8 cellular contexts compared by ENCODE assay signal in genomic region chr12:11834104-11834812, GRCh38.
DNase-seq lines count a peak whose midpoint lies in the region; ATAC-seq, FAIRE-seq and TF ChIP-seq lines count a peak whose summit lies in the region.

No MANE protein-coding gene starts in this region.

- TF ChIP-seq POLR2A in HCT116 (IDR thresholded peaks at IDR 0.05; ENCODE audit: borderline replicate concordance, extremely low read depth, insufficient read depth, insufficient read length): no peak

- DNase-seq in CD14-positive monocyte (ENCODE audit: low spot score): no peak
- no peak for DNase-seq in HCT116 (ENCODE audit: low read depth, low spot score)
- DNase-seq in astrocyte (ENCODE audit: low read depth): peak; percentile 40
- peak; percentile 41 for DNase-seq in mesenchymal stem cell
- no peak for DNase-seq in sciatic nerve (ENCODE audit: low spot score)
- DNase-seq in NCI-H524 treated with DMSO at 0.1 percent for 48 hours (lab: John Stamatoyannopoulos, UW): no peak
- no peak for DNase-seq in NCI-H128 (lab: John Stamatoyannopoulos, UW; ENCODE audit: unreplicated experiment)

- TF ChIP-seq RAD21 in HCT116 (IDR thresholded peaks at IDR 0.05; ENCODE audit: low read depth): no peak

- H3K4me3 Mint-ChIP-seq in CD14-positive monocyte (peak overlapping the region in 1 of 2 donors; percentile 68), astrocyte (ENCODE audit: unreplicated experiment) (no peak overlapping the region)

- RAD21 ChIA-PET in HCT116 (lab: Charles Lee; ENCODE audit: low non-redundant PET in 1 of 2, low total read pairs in 2 of 2, uncharacterized antibody in 2 of 2, unreplicated experiment in 2 of 2): no interaction called here

- intact Hi-C loops in CD14-positive monocyte (cut with micrococcal nuclease) (loop anchor here (10.0 kb wide), 3 partner anchors 79 to 181 kb away; no protein-coding TSS in a partner anchor), HCT116 (cut with micrococcal nuclease) (no loop called here), sciatic nerve (cut with DNase I) (no loop called here)

- H3K9ac ChIP-seq in HCT116 (ENCODE audit: low read length) (no peak overlapping the region), astrocyte (ENCODE audit: low read length) (no peak overlapping the region), mesenchymal stem cell (ENCODE audit: low read length) (peak overlapping the region; percentile 36)

- peak; percentile 59 for FAIRE-seq in astrocyte (lab: Jason Lieb, UNC)

- H2BK12ac ChIP-seq in mesenchymal stem cell (ENCODE audit: low read length in 2 of 2): no peak overlapping the region

- ATAC-seq in HCT116 (no peak), sciatic nerve (no peak), HG02973 (IDR thresholded peaks at IDR 0.05; ENCODE audit: unreplicated experiment) (no peak)

- H3K9me3 ChIP-seq in HCT116 (ENCODE audit: control insufficient read depth in 1 of 2, insufficient read depth in 1 of 2, low read depth in 1 of 2, low read length in 2 of 2) (no peaks in the 10 kb centered on the region), astrocyte (ENCODE audit: insufficient read depth, low read depth, low read length) (no peaks in the 10 kb centered on the region), mesenchymal stem cell (ENCODE audit: control insufficient read depth, low read length) (no peaks in the 10 kb centered on the region)

- H3K23ac ChIP-seq in mesenchymal stem cell (ENCODE audit: low read length in 2 of 2): peak overlapping the region in 1 of 2 experiments; percentile 19

- CTCF ChIA-PET in HCT116 (lab: Charles Lee): no interaction called here

- H4K8ac ChIP-seq in mesenchymal stem cell (ENCODE audit: low read length): no peak overlapping the region

- no peak overlapping the region for H2BK120ac ChIP-seq in mesenchymal stem cell (ENCODE audit: low read depth, low read length)

- H3K36me3 Mint-ChIP-seq in CD14-positive monocyte (peaks cover 12 to 29% of the 10 kb centered on the region in 2 donors), astrocyte (ENCODE audit: low read depth, unreplicated experiment) (peaks cover 12% of the 10 kb centered on the region)

- H2AK5ac ChIP-seq in mesenchymal stem cell (ENCODE audit: low read length, severe bottlenecking): no peak overlapping the region

- no peaks in the 10 kb centered on the region for H3K9me3 Mint-ChIP-seq in CD14-positive monocyte
- H3K9me3 Mint-ChIP-seq in astrocyte (ENCODE audit: unreplicated experiment): no peaks in the 10 kb centered on the region

- no peaks in the 10 kb centered on the region for H3K9me2 ChIP-seq in HCT116 (ENCODE audit: insufficient read depth)

- peak overlapping the region in 1 of 2 experiments; percentile 63 for H3K18ac ChIP-seq in mesenchymal stem cell (ENCODE audit: low read depth in 1 of 2, low read length in 2 of 2)

- H3K79me2 ChIP-seq in HCT116 (ENCODE audit: insufficient read depth, low read length) (no peaks in the 10 kb centered on the region), astrocyte (ENCODE audit: insufficient read depth, low read length) (peaks cover 18% of the 10 kb centered on the region)

- H4K91ac ChIP-seq in mesenchymal stem cell (ENCODE audit: low read length): no peak overlapping the region

- H3K4ac ChIP-seq in mesenchymal stem cell (ENCODE audit: low read depth in 1 of 2, low read length in 2 of 2): no peak overlapping the region

- H3K27me3 Mint-ChIP-seq in CD14-positive monocyte (ENCODE audit: low read depth in 3 of 3) (no peaks in the 10 kb centered on the region), astrocyte (ENCODE audit: low read depth, unreplicated experiment) (no peaks in the 10 kb centered on the region)

- H4K20me1 ChIP-seq in HCT116 (ENCODE audit: insufficient read depth): no peaks in the 10 kb centered on the region
- H4K20me1 ChIP-seq in astrocyte (ENCODE audit: insufficient read depth, low read length): peaks cover 7% of the 10 kb centered on the region

- H2BK15ac ChIP-seq in mesenchymal stem cell (ENCODE audit: low read depth, poor library complexity, severe bottlenecking): no peak overlapping the region

- H3K36me3 ChIP-seq in HCT116 (ENCODE audit: control insufficient read depth in 1 of 2, insufficient read depth in 2 of 2, low read length in 2 of 2) (no peaks in the 10 kb centered on the region), astrocyte (ENCODE audit: insufficient read depth, low read length) (peaks cover 4% of the 10 kb centered on the region), mesenchymal stem cell (ENCODE audit: control insufficient read depth in 1 of 2, insufficient read depth in 2 of 2, low read depth in 1 of 2, low read length in 2 of 2) (peaks cover 0 to 2% of the 10 kb centered on the region in 2 experiments)

- WGBS in mesenchymal stem cell: 56% methylated on average over 3 of the region's 4 CpGs

- H3K4me3 ChIP-seq in HCT116 (replicated peaks in 1 of 2; ENCODE audit: low read depth in 1 of 2, low read length in 2 of 2): no peak overlapping the region
- H3K4me3 ChIP-seq in astrocyte (ENCODE audit: insufficient read depth, low read depth, low read length): no peak overlapping the region
- no peak overlapping the region for H3K4me3 ChIP-seq in mesenchymal stem cell (ENCODE audit: insufficient read depth in 1 of 2, low read depth in 1 of 2, low read length in 2 of 2)

- H2AFZ ChIP-seq in HCT116 (ENCODE audit: low read depth, low read length, poor library complexity, severe bottlenecking): no peak overlapping the region
- H2AFZ ChIP-seq in astrocyte (ENCODE audit: low read depth, low read length): no peak overlapping the region
- H2AFZ ChIP-seq in mesenchymal stem cell (ENCODE audit: low read depth, low read length): no peak overlapping the region

- TF ChIP-seq CTCF in CD14-positive monocyte (IDR thresholded peaks at IDR 0.05) (no peak), HCT116 (IDR thresholded peaks at IDR 0.05 in 2 of 3, conservative IDR thresholded peaks at IDR 0.05 in 1 of 3; ENCODE audit: borderline replicate concordance in 1 of 3, insufficient read depth in 1 of 3, low read depth in 2 of 3, low read length in 2 of 3) (no peak), astrocyte (IDR thresholded peaks at IDR 0.05; ENCODE audit: insufficient read depth, low read depth, low read length) (no peak)

- no peak overlapping the region for H2BK5ac ChIP-seq in mesenchymal stem cell (ENCODE audit: low read depth, low read length, poor library complexity, severe bottlenecking)

- peak overlapping the region; percentile 95 to 99 (median 98) for H3K27ac Mint-ChIP-seq in CD14-positive monocyte
- H3K27ac Mint-ChIP-seq in astrocyte (ENCODE audit: unreplicated experiment): no peak overlapping the region

- H3K4me1 Mint-ChIP-seq in CD14-positive monocyte (peaks cover 71% of the 10 kb centered on the region), astrocyte (ENCODE audit: low read depth, unreplicated experiment) (peaks cover 34% of the 10 kb centered on the region)

- peak overlapping the region in 1 of 2 experiments; percentile 27 for H3K14ac ChIP-seq in mesenchymal stem cell (ENCODE audit: low read length in 2 of 2)

- H3K4me1 ChIP-seq in HCT116 (ENCODE audit: control insufficient read depth in 1 of 2, insufficient read depth in 2 of 2, low read length in 2 of 2): peaks cover 0 to 4% of the 10 kb centered on the region in 2 experiments; a peak in 1 of 4 replicates
- H3K4me1 ChIP-seq in astrocyte (ENCODE audit: insufficient read depth, low read length): peaks cover 21% of the 10 kb centered on the region
- H3K4me1 ChIP-seq in mesenchymal stem cell (ENCODE audit: control insufficient read depth, insufficient read depth, low read depth, low read length): peaks cover 7% of the 10 kb centered on the region

- H3K27me3 ChIP-seq in HCT116 (ENCODE audit: insufficient read depth, low read length) (no peaks in the 10 kb centered on the region), astrocyte (ENCODE audit: insufficient read depth, low read length) (no peaks in the 10 kb centered on the region), mesenchymal stem cell (ENCODE audit: control insufficient read depth in 1 of 2, insufficient read depth in 1 of 2, low read length in 2 of 2) (no peaks in the 10 kb centered on the region)

- H3K4me2 ChIP-seq in HCT116 (ENCODE audit: low read length) (no peak overlapping the region), astrocyte (ENCODE audit: low read length) (no peak overlapping the region), mesenchymal stem cell (ENCODE audit: low read length, poor library complexity, severe bottlenecking) (peak overlapping the region; percentile 38)

- H3K79me1 ChIP-seq in mesenchymal stem cell (replicated peaks; ENCODE audit: low read length, poor library complexity, severe bottlenecking): peaks cover 43% of the 10 kb centered on the region

- POLR2A ChIA-PET in HCT116 (lab: Charles Lee): no interaction called here

- no peak overlapping the region for H3K27ac ChIP-seq in HCT116 (ENCODE audit: low read depth, low read length)
- no peak overlapping the region for H3K27ac ChIP-seq in astrocyte (ENCODE audit: low read depth, low read length)
- peak overlapping the region; percentile 36 for H3K27ac ChIP-seq in mesenchymal stem cell (ENCODE audit: low read length, poor library complexity, severe bottlenecking)

- BruUV-seq in HCT116 (replicated peaks; lab: Mats Ljungman, UMichigan): no TSS peak

TF ChIP-seq in HCT116, 20 proteins besides CTCF, POLR2A, EP300 and RAD21:
- TF ChIP-seq ELF1 (IDR thresholded peaks at IDR 0.05; ENCODE audit: borderline replicate concordance, low read depth): no peak
- no peak; the same call in 1 of the 2 replicates for TF ChIP-seq CEBPB (IDR thresholded peaks at IDR 0.05; ENCODE audit: low read depth)
- no peak for TF ChIP-seq JUND (IDR thresholded peaks at IDR 0.05)
- peak; percentile 22; the same call in 1 of the 2 replicates for TF ChIP-seq FOSL1 (IDR thresholded peaks at IDR 0.05; ENCODE audit: low read depth)
- no peak for TF ChIP-seq EGR1 (IDR thresholded peaks at IDR 0.05; ENCODE audit: low read depth)
- TF ChIP-seq YY1 (IDR thresholded peaks at IDR 0.05; ENCODE audit: extremely low read depth, insufficient replicate concordance, low read depth, low read length): no peak
TF ChIP-seq in HCT116: peak in this region for 1.

Comparison
In these comparisons a context has a peak if more than half of its experiments do, and no peak if none do; other contexts are left out.
1. DNase-seq: peak in astrocyte (single experiment) and mesenchymal stem cell (single experiment); none in CD14-positive monocyte (single experiment), HCT116 (single experiment), sciatic nerve (single experiment), NCI-H524 treated with DMSO at 0.1 percent for 48 hours (single experiment) and NCI-H128 (single experiment).
2. intact Hi-C loops: an anchor here in CD14-positive monocyte (10.0 kb wide); none called in HCT116 and sciatic nerve.